ENCODE assay signal across 8 cellular contexts in genomic region chr6:26031595-26032386, GRCh38. TPM values are rescaled to one million over a fixed set of nuclear protein-coding genes. Genes with fewer than 3 reads are reported as not detected.
DNase-seq lines count a peak whose midpoint lies in the region; ATAC-seq and TF ChIP-seq lines count a peak whose summit lies in the region.

No MANE protein-coding gene starts in this region.

- H3K4me1 ChIP-seq in colonic mucosa, result peaks cover 6% of the 10 kb centered on the region

- H3K27me3 Mint-ChIP-seq in activated CD4-positive, alpha-beta T cell treated with anti-CD3 and anti-CD28 coated beads for 36 hours, result no peaks in the 10 kb centered on the region

- ATAC-seq in GM19324 (IDR thresholded peaks at IDR 0.05; ENCODE audit: low FRiP score, unreplicated experiment) (peak; percentile 44), HG03457 (IDR thresholded peaks at IDR 0.05; ENCODE audit: unreplicated experiment) (peak; percentile 40)
- ATAC-seq in activated CD4-positive, alpha-beta T cell treated with anti-CD3 and anti-CD28 coated beads for 36 hours, result peak; percentile 69

- H3K36me3 Mint-ChIP-seq in activated CD4-positive, alpha-beta T cell treated with anti-CD3 and anti-CD28 coated beads for 36 hours (ENCODE audit: low read depth), result peaks cover 10% of the 10 kb centered on the region

- DNase-seq in NCI-H510A treated with DMSO at 0.1 percent for 48 hours (lab: John Stamatoyannopoulos, UW) (peak; percentile 97), colonic mucosa (peak; percentile 97), kidney tubule cell (ENCODE audit: low spot score) (peak; percentile 97)
- peak; percentile 92 for DNase-seq in activated CD4-positive, alpha-beta T cell treated with anti-CD3 and anti-CD28 coated beads for 36 hours
- DNase-seq in stimulated activated CD4-positive, alpha-beta T cell treated with anti-CD3 and anti-CD28 coated beads, Interleukin-2, amount 100 ng/mL, for 4 hours (ENCODE audit: low read depth), result peak; percentile 70

- H3K27ac ChIP-seq in C4-2B, result peak overlapping the region; percentile 99
- peak overlapping the region; percentile 97 for H3K27ac ChIP-seq in colonic mucosa

- peak overlapping the region; percentile 49 for H3K4me3 ChIP-seq in colonic mucosa

- peak overlapping the region; percentile 98 for H3K27ac Mint-ChIP-seq in activated CD4-positive, alpha-beta T cell treated with anti-CD3 and anti-CD28 coated beads for 36 hours

- H3K4me3 Mint-ChIP-seq in activated CD4-positive, alpha-beta T cell treated with anti-CD3 and anti-CD28 coated beads for 36 hours, result peak overlapping the region; percentile 81

- H3K27me3 ChIP-seq in colonic mucosa, result no peaks in the 10 kb centered on the region

- no peaks in the 10 kb centered on the region for H3K9me3 ChIP-seq in colonic mucosa

- intact Hi-C loops in activated CD4-positive, alpha-beta T cell treated with anti-CD3 and anti-CD28 coated beads for 36 hours (cut with DNase I, micrococcal nuclease), result loop anchor here (1.0 to 5.0 kb wide), 9 partner anchors 92 to 1781 kb away; a partner anchor contains a TSS
- intact Hi-C loops in colonic mucosa (cut with DNase I), result no loop called here

- H3K9ac ChIP-seq in colonic mucosa (ENCODE audit: low read depth in 2 of 2, low read length in 2 of 2), result peak overlapping the region; percentile 52 to 86

- H3K4me1 Mint-ChIP-seq in activated CD4-positive, alpha-beta T cell treated with anti-CD3 and anti-CD28 coated beads for 36 hours, result peaks cover 50% of the 10 kb centered on the region

- TF ChIP-seq CTCF in C4-2B (conservative IDR thresholded peaks at IDR 0.05) (peak; percentile 25), colonic mucosa (IDR thresholded peaks at IDR 0.05) (no peak)

- POLR2A ChIA-PET in activated CD4-positive, alpha-beta T cell treated with anti-CD3 and anti-CD28 coated beads for 36 hours (lab: Charles Lee), result interaction anchor here (0.5 to 10.8 kb wide), 25 partner anchors 10 to 1861 kb away, joined by 3 to 571 read pairs (median 8); a partner anchor contains a TSS

- no peaks in the 10 kb centered on the region for H3K9me3 Mint-ChIP-seq in activated CD4-positive, alpha-beta T cell treated with anti-CD3 and anti-CD28 coated beads for 36 hours (ENCODE audit: low read depth)

- H3K36me3 ChIP-seq in colonic mucosa, result no peaks in the 10 kb centered on the region

- CTCF ChIA-PET in activated CD4-positive, alpha-beta T cell treated with anti-CD3 and anti-CD28 coated beads for 36 hours (lab: Charles Lee), result interaction anchor here (0.8 to 4.4 kb wide), 12 partner anchors 11 to 92 kb away, joined by 3 to 49 read pairs (median 4); partner anchors contain the start of gene HFE

RNA-seq across cellular contexts. Expression of gene HFE, which starts 55.4 kb away (rescaled TPM):
- 1 to 10 TPM; 1.1 to 1.4 TPM for total RNA-seq in activated CD4-positive, alpha-beta T cell treated with anti-CD3 and anti-CD28 coated beads for 36 hours
- total RNA-seq in colonic mucosa, result 10 to 100 TPM; 11.1 to 11.8 TPM

Comparison
In these comparisons a context has a peak if more than half of its experiments do, and no peak if none do; other contexts are left out.
1. Peak in every context shown above with its lines: DNase-seq, ATAC-seq, H3K4me3 ChIP-seq and H3K27ac ChIP-seq.
2. RNA of gene HFE, which starts 55.4 kb away (total RNA-seq): 11.1 to 11.8 TPM in colonic mucosa; 1.1 to 1.4 TPM in activated CD4-positive, alpha-beta T cell treated with anti-CD3 and anti-CD28 coated beads for 36 hours; every median in the first group is over 4 times any median in the second.